In genomic region chr18:36568487-36568886, GRCh38 we compare ENCODE assay signal across 1 cellular context.
TF ChIP-seq lines count a peak whose summit lies in the region.

No MANE protein-coding gene starts in this region.

TF ChIP-seq in GM12878, 131 proteins besides CTCF, POLR2A, EP300 and RAD21 (continued from another document):
- TF ChIP-seq DPF2 (IDR thresholded peaks at IDR 0.05) (peak; percentile 46; the same call in 1 of the 2 replicates), SREBF2 (IDR thresholded peaks at IDR 0.05; ENCODE audit: low read length) (no peak), KAT2A (conservative IDR thresholded peaks at IDR 0.05; ENCODE audit: control insufficient read depth, low read depth, low read length) (no peak), CHD2 (IDR thresholded peaks at IDR 0.05; ENCODE audit: borderline replicate concordance, low read depth, low read length) (no peak), IKZF1 (conservative IDR thresholded peaks at IDR 0.05) (peak; percentile 50; the same call in 1 of the 2 replicates), FOXM1 (IDR thresholded peaks at IDR 0.05; ENCODE audit: low read depth, low read length) (no peak), ZNF687 (IDR thresholded peaks at IDR 0.05) (peak; percentile 67; the same call in 1 of the 2 replicates), BCLAF1 (IDR thresholded peaks at IDR 0.05) (no peak), WRNIP1 (IDR thresholded peaks at IDR 0.05; ENCODE audit: borderline replicate concordance, low read depth, low read length) (no peak), NFYA (IDR thresholded peaks at IDR 0.05; ENCODE audit: borderline replicate concordance, low read depth, low read length) (no peak), BCL11A (IDR thresholded peaks at IDR 0.05; ENCODE audit: low read depth, low read length) (peak; percentile 54), JUNB (IDR thresholded peaks at IDR 0.05) (no peak), TCF7 (IDR thresholded peaks at IDR 0.05; ENCODE audit: borderline replicate concordance) (no peak), RB1 (IDR thresholded peaks at IDR 0.05; ENCODE audit: borderline replicate concordance) (no peak), GATAD2B (conservative IDR thresholded peaks at IDR 0.05; ENCODE audit: low read depth) (no peak), IKZF2 (IDR thresholded peaks at IDR 0.05) (peak; percentile 26 to 27; a peak in 2 of 4 replicates), CBX3 (IDR thresholded peaks at IDR 0.05; ENCODE audit: borderline replicate concordance, low read depth) (no peak), ETV6 (conservative IDR thresholded peaks at IDR 0.05 in 1 of 2, IDR thresholded peaks at IDR 0.05 in 1 of 2; ENCODE audit: borderline replicate concordance in 1 of 2, low read depth in 1 of 2) (no peak), MTA2 (IDR thresholded peaks at IDR 0.05; ENCODE audit: low read depth) (peak; percentile 82), MEF2B (IDR thresholded peaks at IDR 0.05; ENCODE audit: partially characterized antibody, poor library complexity, severe bottlenecking) (no peak), HDAC6 (IDR thresholded peaks at IDR 0.05; ENCODE audit: unreplicated experiment) (no peak), SIN3A (IDR thresholded peaks at IDR 0.05; ENCODE audit: low read depth, low read length) (no peak), RELB (IDR thresholded peaks at IDR 0.05; ENCODE audit: low read depth) (0 out of 2 replicates have a peak, but pooled peaks have one; percentile 23), NR2F1 (conservative IDR thresholded peaks at IDR 0.05) (peak; percentile 94), BRCA1 (IDR thresholded peaks at IDR 0.05; ENCODE audit: low read depth, low read length) (no peak), YY1 (IDR thresholded peaks at IDR 0.05; ENCODE audit: low read depth, low read length) (no peak), NR2C2 (IDR thresholded peaks at IDR 0.05; ENCODE audit: borderline replicate concordance, control insufficient read depth, insufficient read length, low read depth) (no peak)
- TF ChIP-seq, protein P1, sequence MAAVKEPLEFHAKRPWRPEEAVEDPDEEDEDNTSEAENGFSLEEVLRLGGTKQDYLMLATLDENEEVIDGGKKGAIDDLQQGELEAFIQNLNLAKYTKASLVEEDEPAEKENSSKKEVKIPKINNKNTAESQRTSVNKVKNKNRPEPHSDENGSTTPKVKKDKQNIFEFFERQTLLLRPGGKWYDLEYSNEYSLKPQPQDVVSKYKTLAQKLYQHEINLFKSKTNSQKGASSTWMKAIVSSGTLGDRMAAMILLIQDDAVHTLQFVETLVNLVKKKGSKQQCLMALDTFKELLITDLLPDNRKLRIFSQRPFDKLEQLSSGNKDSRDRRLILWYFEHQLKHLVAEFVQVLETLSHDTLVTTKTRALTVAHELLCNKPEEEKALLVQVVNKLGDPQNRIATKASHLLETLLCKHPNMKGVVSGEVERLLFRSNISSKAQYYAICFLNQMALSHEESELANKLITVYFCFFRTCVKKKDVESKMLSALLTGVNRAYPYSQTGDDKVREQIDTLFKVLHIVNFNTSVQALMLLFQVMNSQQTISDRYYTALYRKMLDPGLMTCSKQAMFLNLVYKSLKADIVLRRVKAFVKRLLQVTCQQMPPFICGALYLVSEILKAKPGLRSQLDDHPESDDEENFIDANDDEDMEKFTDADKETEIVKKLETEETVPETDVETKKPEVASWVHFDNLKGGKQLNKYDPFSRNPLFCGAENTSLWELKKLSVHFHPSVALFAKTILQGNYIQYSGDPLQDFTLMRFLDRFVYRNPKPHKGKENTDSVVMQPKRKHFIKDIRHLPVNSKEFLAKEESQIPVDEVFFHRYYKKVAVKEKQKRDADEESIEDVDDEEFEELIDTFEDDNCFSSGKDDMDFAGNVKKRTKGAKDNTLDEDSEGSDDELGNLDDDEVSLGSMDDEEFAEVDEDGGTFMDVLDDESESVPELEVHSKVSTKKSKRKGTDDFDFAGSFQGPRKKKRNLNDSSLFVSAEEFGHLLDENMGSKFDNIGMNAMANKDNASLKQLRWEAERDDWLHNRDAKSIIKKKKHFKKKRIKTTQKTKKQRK (IDR thresholded peaks at IDR 0.05; ENCODE audit: low read depth, low read length): no peak
- TF ChIP-seq, protein P2, sequence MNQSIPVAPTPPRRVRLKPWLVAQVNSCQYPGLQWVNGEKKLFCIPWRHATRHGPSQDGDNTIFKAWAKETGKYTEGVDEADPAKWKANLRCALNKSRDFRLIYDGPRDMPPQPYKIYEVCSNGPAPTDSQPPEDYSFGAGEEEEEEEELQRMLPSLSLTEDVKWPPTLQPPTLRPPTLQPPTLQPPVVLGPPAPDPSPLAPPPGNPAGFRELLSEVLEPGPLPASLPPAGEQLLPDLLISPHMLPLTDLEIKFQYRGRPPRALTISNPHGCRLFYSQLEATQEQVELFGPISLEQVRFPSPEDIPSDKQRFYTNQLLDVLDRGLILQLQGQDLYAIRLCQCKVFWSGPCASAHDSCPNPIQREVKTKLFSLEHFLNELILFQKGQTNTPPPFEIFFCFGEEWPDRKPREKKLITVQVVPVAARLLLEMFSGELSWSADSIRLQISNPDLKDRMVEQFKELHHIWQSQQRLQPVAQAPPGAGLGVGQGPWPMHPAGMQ (IDR thresholded peaks at IDR 0.05; ENCODE audit: borderline replicate concordance): no peak
- TF ChIP-seq, protein P3, sequence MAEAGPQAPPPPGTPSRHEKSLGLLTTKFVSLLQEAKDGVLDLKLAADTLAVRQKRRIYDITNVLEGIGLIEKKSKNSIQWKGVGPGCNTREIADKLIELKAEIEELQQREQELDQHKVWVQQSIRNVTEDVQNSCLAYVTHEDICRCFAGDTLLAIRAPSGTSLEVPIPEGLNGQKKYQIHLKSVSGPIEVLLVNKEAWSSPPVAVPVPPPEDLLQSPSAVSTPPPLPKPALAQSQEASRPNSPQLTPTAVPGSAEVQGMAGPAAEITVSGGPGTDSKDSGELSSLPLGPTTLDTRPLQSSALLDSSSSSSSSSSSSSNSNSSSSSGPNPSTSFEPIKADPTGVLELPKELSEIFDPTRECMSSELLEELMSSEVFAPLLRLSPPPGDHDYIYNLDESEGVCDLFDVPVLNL (IDR thresholded peaks at IDR 0.05; ENCODE audit: low read depth, low read length): no peak
- TF ChIP-seq, protein P4, sequence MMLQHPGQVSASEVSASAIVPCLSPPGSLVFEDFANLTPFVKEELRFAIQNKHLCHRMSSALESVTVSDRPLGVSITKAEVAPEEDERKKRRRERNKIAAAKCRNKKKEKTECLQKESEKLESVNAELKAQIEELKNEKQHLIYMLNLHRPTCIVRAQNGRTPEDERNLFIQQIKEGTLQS (IDR thresholded peaks at IDR 0.05; ENCODE audit: borderline replicate concordance, extremely low read depth, low read depth, low read length): no peak
- TF ChIP-seq, protein P5, sequence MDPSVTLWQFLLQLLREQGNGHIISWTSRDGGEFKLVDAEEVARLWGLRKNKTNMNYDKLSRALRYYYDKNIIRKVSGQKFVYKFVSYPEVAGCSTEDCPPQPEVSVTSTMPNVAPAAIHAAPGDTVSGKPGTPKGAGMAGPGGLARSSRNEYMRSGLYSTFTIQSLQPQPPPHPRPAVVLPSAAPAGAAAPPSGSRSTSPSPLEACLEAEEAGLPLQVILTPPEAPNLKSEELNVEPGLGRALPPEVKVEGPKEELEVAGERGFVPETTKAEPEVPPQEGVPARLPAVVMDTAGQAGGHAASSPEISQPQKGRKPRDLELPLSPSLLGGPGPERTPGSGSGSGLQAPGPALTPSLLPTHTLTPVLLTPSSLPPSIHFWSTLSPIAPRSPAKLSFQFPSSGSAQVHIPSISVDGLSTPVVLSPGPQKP (IDR thresholded peaks at IDR 0.05; ENCODE audit: low read depth, low read length): no peak
- TF ChIP-seq, protein P6, sequence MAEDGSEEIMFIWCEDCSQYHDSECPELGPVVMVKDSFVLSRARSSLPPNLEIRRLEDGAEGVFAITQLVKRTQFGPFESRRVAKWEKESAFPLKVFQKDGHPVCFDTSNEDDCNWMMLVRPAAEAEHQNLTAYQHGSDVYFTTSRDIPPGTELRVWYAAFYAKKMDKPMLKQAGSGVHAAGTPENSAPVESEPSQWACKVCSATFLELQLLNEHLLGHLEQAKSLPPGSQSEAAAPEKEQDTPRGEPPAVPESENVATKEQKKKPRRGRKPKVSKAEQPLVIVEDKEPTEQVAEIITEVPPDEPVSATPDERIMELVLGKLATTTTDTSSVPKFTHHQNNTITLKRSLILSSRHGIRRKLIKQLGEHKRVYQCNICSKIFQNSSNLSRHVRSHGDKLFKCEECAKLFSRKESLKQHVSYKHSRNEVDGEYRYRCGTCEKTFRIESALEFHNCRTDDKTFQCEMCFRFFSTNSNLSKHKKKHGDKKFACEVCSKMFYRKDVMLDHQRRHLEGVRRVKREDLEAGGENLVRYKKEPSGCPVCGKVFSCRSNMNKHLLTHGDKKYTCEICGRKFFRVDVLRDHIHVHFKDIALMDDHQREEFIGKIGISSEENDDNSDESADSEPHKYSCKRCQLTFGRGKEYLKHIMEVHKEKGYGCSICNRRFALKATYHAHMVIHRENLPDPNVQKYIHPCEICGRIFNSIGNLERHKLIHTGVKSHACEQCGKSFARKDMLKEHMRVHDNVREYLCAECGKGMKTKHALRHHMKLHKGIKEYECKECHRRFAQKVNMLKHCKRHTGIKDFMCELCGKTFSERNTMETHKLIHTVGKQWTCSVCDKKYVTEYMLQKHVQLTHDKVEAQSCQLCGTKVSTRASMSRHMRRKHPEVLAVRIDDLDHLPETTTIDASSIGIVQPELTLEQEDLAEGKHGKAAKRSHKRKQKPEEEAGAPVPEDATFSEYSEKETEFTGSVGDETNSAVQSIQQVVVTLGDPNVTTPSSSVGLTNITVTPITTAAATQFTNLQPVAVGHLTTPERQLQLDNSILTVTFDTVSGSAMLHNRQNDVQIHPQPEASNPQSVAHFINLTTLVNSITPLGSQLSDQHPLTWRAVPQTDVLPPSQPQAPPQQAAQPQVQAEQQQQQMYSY (CRISPR knock-in tag; IDR thresholded peaks at IDR 0.05): no peak
